ENCODE assay signal across 35 cellular contexts in genomic region chr1:234833118-234833517, GRCh38.
A peak's percentile ranks its signal among the peaks of the same experiment; 100 is the strongest.
DNase-seq lines count a peak whose midpoint lies in the region; ATAC-seq, FAIRE-seq and TF ChIP-seq lines count a peak whose summit lies in the region.
"Had no signal": no experiment of that assay in that cellular context is flagged by ENCODE, and none has a peak within 500 bp of the region (broad histone marks: within the 10 kb centered on the region; RNA-seq: fewer than 3 reads in every experiment).

No MANE protein-coding gene starts in this region.

- intact Hi-C loops in HepG2 (cut with micrococcal nuclease; ENCODE audit: unreplicated experiment) = no loop called here
- intact Hi-C loops in right lobe of liver (cut with DNase I) = loop anchor here in 1 of 2 donors (10.0 kb wide), 1 partner anchor 218 kb away; the partner anchor contains the start of gene IRF2BP2
- intact Hi-C loops in Panc1 (cut with micrococcal nuclease; ENCODE audit: unreplicated experiment) = no loop called here
- intact Hi-C loops in K562 (cut with micrococcal nuclease) = no loop called here

- no peaks in the 10 kb centered on the region for H3K9me2 ChIP-seq in SK-N-SH

- FAIRE-seq in HepG2 (lab: Jason Lieb, UNC) (no peak), K562 (lab: Jason Lieb, UNC) (no peak), GM19239 (lab: Jason Lieb, UNC) (no peak)
- FAIRE-seq: A204.1, A549, D721Med had no signal

- H3K27ac ChIP-seq in HepG2 (ENCODE audit: extremely low read length, insufficient read depth, low read length) = peak overlapping the region; percentile 39
- H3K27ac ChIP-seq in right lobe of liver = no peak overlapping the region
- peak overlapping the region; percentile 12 for H3K27ac ChIP-seq in Panc1 (ENCODE audit: low read length)
- no peak overlapping the region for H3K27ac ChIP-seq in K562 (ENCODE audit: extremely low read depth, low read depth, low read length)
- no peak overlapping the region for H3K27ac ChIP-seq in osteoblast (ENCODE audit: low read depth, low read length)
- no peak overlapping the region for H3K27ac ChIP-seq in SK-N-SH (ENCODE audit: low read depth in 2 of 2, low read length in 1 of 2)
- H3K27ac ChIP-seq: 22Rv1; A549; BLaER1; BLaER1 treated with 17β-estradiol and CSF1 and Interleukin-3, amounts not matched to agents 10 nM and 100 nM; C4-2B had no signal

- ATAC-seq in HepG2 = peak; percentile 83
- ATAC-seq in right lobe of liver = no peak
- ATAC-seq in Panc1 = no peak
- no peak for ATAC-seq in K562
- ATAC-seq: A549; CD8-positive, alpha-beta T cell had no signal

- H3K4me1 ChIP-seq in HepG2 (ENCODE audit: insufficient read depth, low read length) (peaks cover 42% of the 10 kb centered on the region), right lobe of liver (peaks cover 0 to 20% (median 11%) of the 10 kb centered on the region in 4 donors), Panc1 (ENCODE audit: control insufficient read depth, insufficient read depth, low read length) (peaks cover 6% of the 10 kb centered on the region), K562 (replicated peaks in 1 of 2; ENCODE audit: control insufficient read depth in 2 of 2, insufficient read depth in 2 of 2, low read length in 2 of 2) (peaks cover 4% of the 10 kb centered on the region in 2 experiments; a peak in 2 of 5 replicates), osteoblast (ENCODE audit: insufficient read depth, low read length) (no peaks in the 10 kb centered on the region), SK-N-SH (ENCODE audit: control insufficient read depth in 1 of 2, insufficient read depth in 2 of 2, low read depth in 1 of 2, low read length in 1 of 2) (no peaks in the 10 kb centered on the region; a peak in 1 of 4 replicates)
- H3K4me1 ChIP-seq: A549, BE2C, Caco-2 had no signal

- H4K20me1 ChIP-seq in HepG2 (ENCODE audit: insufficient read depth, low read length) = no peaks in the 10 kb centered on the region
- H4K20me1 ChIP-seq in K562 (replicated peaks; ENCODE audit: control insufficient read depth, insufficient read depth, low read length) = no peaks in the 10 kb centered on the region
- no peaks in the 10 kb centered on the region for H4K20me1 ChIP-seq in osteoblast (ENCODE audit: insufficient read depth, low read length)
- H4K20me1 ChIP-seq in SK-N-SH (ENCODE audit: insufficient read depth) = no peaks in the 10 kb centered on the region
- H4K20me1 ChIP-seq: BLaER1; BLaER1 treated with 17β-estradiol and CSF1 and Interleukin-3, amounts not matched to agents 10 nM and 100 nM had no signal

- H3K9me3 ChIP-seq in HepG2 (ENCODE audit: low read length) (no peaks in the 10 kb centered on the region), right lobe of liver (no peaks in the 10 kb centered on the region), Panc1 (ENCODE audit: control insufficient read depth, insufficient read depth, low read depth, low read length) (no peaks in the 10 kb centered on the region), K562 (replicated peaks; ENCODE audit: control insufficient read depth, insufficient read depth, low read depth, low read length) (no peaks in the 10 kb centered on the region), osteoblast (ENCODE audit: low read depth, low read length) (no peaks in the 10 kb centered on the region), SK-N-SH (no peaks in the 10 kb centered on the region)
- H3K9me3 ChIP-seq: A549, BE2C, Caco-2 had no signal

- no peak overlapping the region for H3K4me2 ChIP-seq in HepG2 (ENCODE audit: low read depth, low read length)
- H3K4me2 ChIP-seq in K562 (ENCODE audit: insufficient read depth, low read length) = no peak overlapping the region
- no peak overlapping the region for H3K4me2 ChIP-seq in osteoblast (ENCODE audit: insufficient read depth, low read length)
- no peak overlapping the region for H3K4me2 ChIP-seq in SK-N-SH
- H3K4me2 ChIP-seq: A549; BLaER1; BLaER1 treated with 17β-estradiol and CSF1 and Interleukin-3, amounts not matched to agents 10 nM and 100 nM had no signal

- BruUV-seq in HepG2 (replicated peaks; lab: Mats Ljungman, UMichigan) (no TSS peak), Panc1 (replicated peaks; lab: Mats Ljungman, UMichigan) (no TSS peak), K562 (replicated peaks; lab: Mats Ljungman, UMichigan) (no TSS peak)

- no peak overlapping the region for H3K4me3 ChIP-seq in HepG2 (replicated peaks in 1 of 3; ENCODE audit: insufficient read depth in 1 of 3, low read depth in 2 of 3, low read length in 3 of 3)
- H3K4me3 ChIP-seq in right lobe of liver = no peak overlapping the region
- no peak overlapping the region for H3K4me3 ChIP-seq in Panc1 (ENCODE audit: low read depth in 2 of 2, low read length in 2 of 2)
- H3K4me3 ChIP-seq in K562 = no peak overlapping the region
- no peak overlapping the region for H3K4me3 ChIP-seq in osteoblast (ENCODE audit: insufficient read depth, low read length)
- H3K4me3 ChIP-seq in SK-N-SH (ENCODE audit: low read depth in 2 of 2, low read length in 1 of 2) = no peak overlapping the region
- H3K4me3 ChIP-seq: A549; BLaER1; BLaER1 treated with 17β-estradiol and CSF1 and Interleukin-3, amounts not matched to agents 10 nM and 100 nM had no signal

- no peaks in the 10 kb centered on the region for H3K36me3 ChIP-seq in HepG2 (replicated peaks in 1 of 2; ENCODE audit: control insufficient read depth in 1 of 2, insufficient read depth in 2 of 2, low read length in 2 of 2)
- H3K36me3 ChIP-seq in right lobe of liver = no peaks in the 10 kb centered on the region
- no peaks in the 10 kb centered on the region for H3K36me3 ChIP-seq in Panc1 (ENCODE audit: control insufficient read depth, insufficient read depth, low read length)
- no peaks in the 10 kb centered on the region for H3K36me3 ChIP-seq in K562 (ENCODE audit: control insufficient read depth, insufficient read depth, low read length)
- no peaks in the 10 kb centered on the region for H3K36me3 ChIP-seq in osteoblast (ENCODE audit: insufficient read depth, low read length)
- no peaks in the 10 kb centered on the region for H3K36me3 ChIP-seq in SK-N-SH (replicated peaks in 1 of 2; ENCODE audit: control insufficient read depth in 1 of 2, insufficient read depth in 2 of 2, low read length in 1 of 2)
- H3K36me3 ChIP-seq: BE2C; BLaER1; BLaER1 treated with 17β-estradiol and CSF1 and Interleukin-3, amounts not matched to agents 10 nM and 100 nM had no signal

- TF ChIP-seq CTCF in HepG2 (CRISPR knock-in tag; IDR thresholded peaks at IDR 0.05) (no peak), right lobe of liver (IDR thresholded peaks at IDR 0.05) (no peak), Panc1 (IDR thresholded peaks at IDR 0.05) (no peak), K562 (IDR thresholded peaks at IDR 0.05 in 2 of 3, conservative IDR thresholded peaks at IDR 0.05 in 1 of 3; ENCODE audit: insufficient read depth in 2 of 3, low read depth in 1 of 3, low read length in 3 of 3) (no peak), osteoblast (IDR thresholded peaks at IDR 0.05; ENCODE audit: extremely low read depth, low read depth, low read length) (no peak), SK-N-SH (IDR thresholded peaks at IDR 0.05) (no peak)

- DNase-seq in HepG2 (ENCODE audit: low spot score) (peak; percentile 16), right lobe of liver (no peak), Panc1 (ENCODE audit: low read depth, low spot score) (no peak), K562 (ENCODE audit: extremely low read depth in 1 of 4, low spot score in 3 of 4) (no peak), osteoblast (ENCODE audit: insufficient read length, low spot score, missing footprints) (peak; percentile 6), GM19239 (ENCODE audit: insufficient read length, low spot score) (no peak), NCI-H446 (lab: John Stamatoyannopoulos, UW) (no peak), SK-N-SH (no peak)
- DNase-seq: 8988T; ACHN; AML-193; BE2C; C1 segment of cervical spinal cord; Caco-2; Calu3; CD4-positive, alpha-beta memory T cell; CD4-positive, alpha-beta T cell; CD4-positive, CD25-positive, alpha-beta regulatory T cell; CD8-positive, alpha-beta memory T cell; CD8-positive, alpha-beta T cell; COR-L47; DMS 273 treated with DMSO at 0.1 percent for 48 hours; DMS153; DMS53; DMS79; DMS79 treated with DMSO at 0.1 percent for 48 hours; DND-41; EL had no signal

- no peak overlapping the region for H3K9ac ChIP-seq in HepG2 (ENCODE audit: insufficient read depth, low read depth, low read length)
- H3K9ac ChIP-seq in K562 (ENCODE audit: insufficient read depth in 1 of 2, low read depth in 2 of 2, low read length in 2 of 2) = no peak overlapping the region
- H3K9ac ChIP-seq in SK-N-SH = no peak overlapping the region
- H3K9ac ChIP-seq: BLaER1; BLaER1 treated with 17β-estradiol and CSF1 and Interleukin-3, amounts not matched to agents 10 nM and 100 nM had no signal

- no peak overlapping the region for H2AFZ ChIP-seq in HepG2 (ENCODE audit: low read length)
- H2AFZ ChIP-seq in K562 (ENCODE audit: low read depth, low read length) = no peak overlapping the region
- no peak overlapping the region for H2AFZ ChIP-seq in osteoblast (ENCODE audit: low read length)
- no peak overlapping the region for H2AFZ ChIP-seq in SK-N-SH (ENCODE audit: low read depth)

- TF ChIP-seq EP300 in HepG2 (IDR thresholded peaks at IDR 0.05; ENCODE audit: low read depth in 2 of 2, low read length in 2 of 2) (peak in 1 of 2 experiments; percentile 15; a peak in 1 of 4 replicates), HepG2 (CRISPR knock-in tag; IDR thresholded peaks at IDR 0.05; ENCODE audit: borderline replicate concordance) (no peak), K562 (IDR thresholded peaks at IDR 0.05; ENCODE audit: low read length) (no peak), SK-N-SH (IDR thresholded peaks at IDR 0.05; ENCODE audit: borderline replicate concordance in 1 of 2, low read depth in 1 of 2, low read length in 1 of 2) (no peak)

- TF ChIP-seq RAD21 in HepG2 (CRISPR knock-in tag; IDR thresholded peaks at IDR 0.05) (no peak), K562 (CRISPR knock-in tag; conservative IDR thresholded peaks at IDR 0.05 in 1 of 2, IDR thresholded peaks at IDR 0.05 in 1 of 2) (no peak), SK-N-SH (IDR thresholded peaks at IDR 0.05; ENCODE audit: low read length) (no peak)

- POLR2A ChIA-PET in HepG2 (lab: Yijun Ruan, JAX) = interaction anchor here (1.0 kb wide), 1 partner anchor 222 kb away, joined by 4 read pairs; no protein-coding TSS in a partner anchor
- POLR2A ChIA-PET in Panc1 (lab: Charles Lee) = no interaction called here
- POLR2A ChIA-PET in K562 (lab: Yijun Ruan, JAX) = interaction anchor here (1.3 kb wide), 1 partner anchor 12 kb away, joined by 6 read pairs; no protein-coding TSS in a partner anchor
- POLR2A ChIA-PET in SK-N-SH (lab: Yijun Ruan, JAX) = interaction anchor here (0.5 kb wide), 2 partner anchors 115 to 220 kb away, joined by 3 to 4 read pairs; no protein-coding TSS in a partner anchor

- H3F3A ChIP-seq in SK-N-SH (replicated peaks; ENCODE audit: insufficient read depth) = no peaks in the 10 kb centered on the region

- in situ Hi-C loops in HepG2 (cut with HindIII; ENCODE audit: extremely low pct_ligation_motif_present, low pct_unique_long_range_greater_than_20kb) = no loop called here
- in situ Hi-C loops in Panc1 (cut with HindIII; ENCODE audit: low pct_unique_long_range_greater_than_20kb, low sequenced_read_pairs) = no loop called here
- in situ Hi-C loops in K562 (cut with MboI) = no loop called here

- no peaks in the 10 kb centered on the region for H3K9me1 ChIP-seq in K562 (ENCODE audit: control insufficient read depth, insufficient read depth, low read length)

- H3K27me3 ChIP-seq in HepG2 (ENCODE audit: control insufficient read depth in 1 of 2, insufficient read depth in 2 of 2, low read length in 2 of 2) = no peaks in the 10 kb centered on the region
- no peaks in the 10 kb centered on the region for H3K27me3 ChIP-seq in right lobe of liver
- H3K27me3 ChIP-seq in Panc1 (ENCODE audit: control insufficient read depth, insufficient read depth, low read length) = no peaks in the 10 kb centered on the region
- H3K27me3 ChIP-seq in K562 (ENCODE audit: control insufficient read depth in 2 of 2, insufficient read depth in 2 of 2, low read length in 2 of 2) = peaks cover 6 to 23% of the 10 kb centered on the region in 2 experiments; a peak in 4 of 5 replicates
- H3K27me3 ChIP-seq in osteoblast (ENCODE audit: insufficient read depth, low read length) = no peaks in the 10 kb centered on the region
- H3K27me3 ChIP-seq in SK-N-SH (ENCODE audit: insufficient read depth) = no peaks in the 10 kb centered on the region
- H3K27me3 ChIP-seq: BE2C; BLaER1; BLaER1 treated with 17β-estradiol and CSF1 and Interleukin-3, amounts not matched to agents 10 nM and 100 nM had no signal

- no peak for TF ChIP-seq POLR2A in HepG2 (IDR thresholded peaks at IDR 0.05; ENCODE audit: insufficient read depth in 1 of 2, low read depth in 2 of 2, low read length in 2 of 2)
- TF ChIP-seq POLR2A in right lobe of liver (IDR thresholded peaks at IDR 0.05) = no peak
- TF ChIP-seq POLR2A in K562 (conservative IDR thresholded peaks at IDR 0.05) = no peak

- WGBS in HepG2 (ENCODE audit: low lambda C conversion rate) = 55% methylated on average over 4 of the region's 4 CpGs
- WGBS in right lobe of liver (ENCODE audit: insufficient coverage, low coverage, low lambda C conversion rate, missing lambda C conversion rate) = 88% methylated on average over 4 of the region's 4 CpGs
- 51% methylated on average over 4 of the region's 4 CpGs for WGBS in K562 (ENCODE audit: insufficient coverage, low coverage, missing lambda C conversion rate)
- 99% methylated on average over 4 of the region's 4 CpGs for WGBS in SK-N-SH (ENCODE audit: low lambda C conversion rate)

- H3K79me2 ChIP-seq in HepG2 (ENCODE audit: insufficient read depth, low read length) (no peaks in the 10 kb centered on the region), K562 (ENCODE audit: control insufficient read depth, insufficient read depth, low read length) (no peaks in the 10 kb centered on the region), osteoblast (ENCODE audit: insufficient read depth, low read length) (no peaks in the 10 kb centered on the region), SK-N-SH (ENCODE audit: insufficient read depth) (no peaks in the 10 kb centered on the region)

- CTCF ChIA-PET in HepG2 (lab: Yijun Ruan, JAX; ENCODE audit: low intra/inter-chr PET ratio, low total read pairs) = no interaction called here
- CTCF ChIA-PET in Panc1 (lab: Charles Lee) = interaction anchor here (0.7 kb wide), 1 partner anchor 220 kb away, joined by 3 read pairs; no protein-coding TSS in a partner anchor
- CTCF ChIA-PET in K562 (lab: Yijun Ruan, JAX; ENCODE audit: low intra/inter-chr PET ratio) = no interaction called here
- CTCF ChIA-PET in SK-N-SH (lab: Yijun Ruan, JAX) = no interaction called here

Comparison
In these comparisons a context has a peak if more than half of its experiments do, and no peak if none do; other contexts are left out.
1. DNase-seq: peak in HepG2 (single experiment) and osteoblast (single experiment); none in right lobe of liver (0 of 3), Panc1 (single experiment), K562 (0 of 4), GM19239 (single experiment), NCI-H446 (0 of 2) and SK-N-SH (single experiment).
2. H3K27ac ChIP-seq: peak in HepG2 (single experiment) and Panc1 (single experiment); none in right lobe of liver (0 of 3), K562 (single experiment), osteoblast (single experiment) and SK-N-SH (0 of 2).
3. Of the 241 proteins assayed by ChIP-seq in both HepG2 and K562: peak only in HepG2: FOXA3, GATAD2A, HOMEZ, MED1, ZKSCAN1 and ZNF609; only in K562: E2F5; in both: none; in neither: 232; mixed calls (peak in some experiments, not most) for 2.